In the genomic region with DNA sequence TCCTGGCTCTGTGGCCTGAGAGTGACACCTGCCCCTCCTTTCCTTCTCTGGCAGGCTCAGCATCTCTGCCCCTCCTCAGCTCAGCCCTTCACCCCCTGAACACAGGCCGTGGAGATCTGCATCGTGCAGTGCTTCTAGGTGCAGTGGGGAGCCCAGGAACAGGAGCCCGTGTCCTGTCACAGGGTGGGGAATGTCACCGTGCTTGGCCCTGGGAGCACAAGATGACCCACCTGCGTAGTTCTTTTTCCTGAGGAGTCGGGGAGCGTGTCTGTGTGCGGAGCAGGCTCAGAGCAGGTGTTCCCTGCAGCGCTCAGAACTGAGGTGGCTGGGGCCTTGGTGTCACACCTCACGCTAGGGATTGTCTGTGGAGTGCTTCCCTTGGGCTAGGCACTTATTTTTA, we compare ENCODE assay signal across 9 cellular contexts. TPM values are rescaled to one million over a fixed set of nuclear protein-coding genes. Genes with fewer than 3 reads are reported as not detected.
DNase-seq lines count a peak whose midpoint lies in the region; ATAC-seq and TF ChIP-seq lines count a peak whose summit lies in the region.
"Had no signal": no experiment of that assay in that cellular context is flagged by ENCODE, and none has a peak within 500 bp of the region (broad histone marks: within the 10 kb centered on the region; RNA-seq: fewer than 3 reads in every experiment).

No MANE protein-coding gene starts in this region.

- BruUV-seq in PC-9 (replicated peaks; lab: Mats Ljungman, UMichigan) = no TSS peak

- no peaks in the 10 kb centered on the region for H3K27me3 ChIP-seq in PC-9 (ENCODE audit: insufficient read depth, low read depth)
- H3K27me3 ChIP-seq in endodermal cell (ENCODE audit: control insufficient read depth, insufficient read depth, low read length, poor library complexity, severe bottlenecking) = no peaks in the 10 kb centered on the region

- H3K79me2 ChIP-seq in PC-9 (ENCODE audit: low read depth) = peaks cover 70% of the 10 kb centered on the region

- H3K27me3 Mint-ChIP-seq in activated T-cell treated with anti-CD3 and anti-CD28 coated beads, Interleukin-2, amount 50 U/mL, for 72 hours (ENCODE audit: low read depth) = no peaks in the 10 kb centered on the region
- no peaks in the 10 kb centered on the region for H3K27me3 Mint-ChIP-seq in endodermal cell (ENCODE audit: insufficient read depth)
- no peaks in the 10 kb centered on the region for H3K27me3 Mint-ChIP-seq in stimulated activated naive B cell treated with anti-CD40 and anti-IgM and Interleukin-4, amounts not matched to agents 10 μg/mL and 1 μg/mL and 100 μg/mL, for 72 hours
- H3K27me3 Mint-ChIP-seq: brain had no signal

- H3K9ac ChIP-seq in endodermal cell (ENCODE audit: extremely low read depth, low read length, poor library complexity, severe bottlenecking) = no peak overlapping the region

- WGBS in endodermal cell (ENCODE audit: insufficient coverage in 1 of 2, insufficient read length in 1 of 2), 2 experiments = 89 to 94% methylated on average over 9 to 10 of the region's 10 CpGs

- peaks cover 73% of the 10 kb centered on the region for H3K4me1 Mint-ChIP-seq in activated T-cell treated with anti-CD3 and anti-CD28 coated beads, Interleukin-2, amount 50 U/mL, for 72 hours (ENCODE audit: low read depth)
- H3K4me1 Mint-ChIP-seq in endodermal cell = peaks cover 38% of the 10 kb centered on the region
- peaks cover 74 to 93% of the 10 kb centered on the region in 2 donors for H3K4me1 Mint-ChIP-seq in stimulated activated naive B cell treated with anti-CD40 and anti-IgM and Interleukin-4, amounts not matched to agents 10 μg/mL and 1 μg/mL and 100 μg/mL, for 72 hours

- H3K27ac ChIP-seq in PC-9 (no peak overlapping the region), endodermal cell (ENCODE audit: low read depth, low read length) (no peak overlapping the region)

- no peaks in the 10 kb centered on the region for H3K36me3 Mint-ChIP-seq in activated T-cell treated with anti-CD3 and anti-CD28 coated beads, Interleukin-2, amount 50 U/mL, for 72 hours (ENCODE audit: insufficient read depth in 2 of 2)
- peaks cover 5% of the 10 kb centered on the region for H3K36me3 Mint-ChIP-seq in endodermal cell (ENCODE audit: low read depth)
- peaks cover 32 to 49% of the 10 kb centered on the region in 2 donors for H3K36me3 Mint-ChIP-seq in stimulated activated naive B cell treated with anti-CD40 and anti-IgM and Interleukin-4, amounts not matched to agents 10 μg/mL and 1 μg/mL and 100 μg/mL, for 72 hours
- H3K36me3 Mint-ChIP-seq: brain had no signal

- peak overlapping the region; percentile 73; the same call in 1 of the 2 replicates for H3K4me2 ChIP-seq in PC-9

- H3K4me3 ChIP-seq in PC-9 = no peak overlapping the region
- no peak overlapping the region for H3K4me3 ChIP-seq in endodermal cell (ENCODE audit: low read length)

- no peak for ATAC-seq in activated T-cell treated with anti-CD3 and anti-CD28 coated beads, Interleukin-2, amount 50 U/mL, for 72 hours (replicated peaks in 1 of 2)
- no peak for ATAC-seq in stimulated activated naive B cell treated with anti-CD40 and anti-IgM and Interleukin-4, amounts not matched to agents 10 μg/mL and 1 μg/mL and 100 μg/mL, for 72 hours (replicated peaks)
- ATAC-seq in GM21390 (IDR thresholded peaks at IDR 0.05; ENCODE audit: unreplicated experiment) = no peak

- H3K9me3 ChIP-seq in PC-9 (ENCODE audit: insufficient read depth, low read depth) (no peaks in the 10 kb centered on the region), endodermal cell (ENCODE audit: control insufficient read depth, low read length) (no peaks in the 10 kb centered on the region)

- CTCF ChIA-PET in PC-9 (lab: Charles Lee) = no interaction called here

- H3K4me1 ChIP-seq in PC-9 (replicated peaks; ENCODE audit: insufficient read depth) = peaks cover 28% of the 10 kb centered on the region
- H3K4me1 ChIP-seq in endodermal cell (ENCODE audit: control insufficient read depth, insufficient read depth, low read length) = peaks cover 18% of the 10 kb centered on the region

- H3K36me3 ChIP-seq in PC-9 (ENCODE audit: low read depth) = no peaks in the 10 kb centered on the region
- H3K36me3 ChIP-seq in endodermal cell (ENCODE audit: control insufficient read depth, insufficient read depth, low read length) = no peaks in the 10 kb centered on the region

- H3K27ac Mint-ChIP-seq in activated T-cell treated with anti-CD3 and anti-CD28 coated beads, Interleukin-2, amount 50 U/mL, for 72 hours = peak overlapping the region; percentile 78
- peak overlapping the region; percentile 92 for H3K27ac Mint-ChIP-seq in endodermal cell
- H3K27ac Mint-ChIP-seq in stimulated activated naive B cell treated with anti-CD40 and anti-IgM and Interleukin-4, amounts not matched to agents 10 μg/mL and 1 μg/mL and 100 μg/mL, for 72 hours = peak overlapping the region; percentile 94

- H3K9me3 Mint-ChIP-seq in activated T-cell treated with anti-CD3 and anti-CD28 coated beads, Interleukin-2, amount 50 U/mL, for 72 hours = no peaks in the 10 kb centered on the region
- H3K9me3 Mint-ChIP-seq in endodermal cell = no peaks in the 10 kb centered on the region
- H3K9me3 Mint-ChIP-seq in stimulated activated naive B cell treated with anti-CD40 and anti-IgM and Interleukin-4, amounts not matched to agents 10 μg/mL and 1 μg/mL and 100 μg/mL, for 72 hours = no peaks in the 10 kb centered on the region
- H3K9me3 Mint-ChIP-seq: brain had no signal

- H3F3A ChIP-seq in PC-9 (ENCODE audit: insufficient read depth, low read depth) = peaks cover 20% of the 10 kb centered on the region

- peaks cover 56% of the 10 kb centered on the region for H4K20me1 ChIP-seq in PC-9 (ENCODE audit: insufficient read depth)

- TF ChIP-seq CTCF in PC-9 (conservative IDR thresholded peaks at IDR 0.05) (no peak), endodermal cell (conservative IDR thresholded peaks at IDR 0.05) (no peak)

- intact Hi-C loops in PC-9 (cut with micrococcal nuclease; ENCODE audit: unreplicated experiment) = loop anchor here (5.0 kb wide), 1 partner anchor 211 kb away; no protein-coding TSS in a partner anchor

- H3K4me3 Mint-ChIP-seq in activated T-cell treated with anti-CD3 and anti-CD28 coated beads, Interleukin-2, amount 50 U/mL, for 72 hours = peak overlapping the region; percentile 54 to 71
- no peak overlapping the region for H3K4me3 Mint-ChIP-seq in endodermal cell
- H3K4me3 Mint-ChIP-seq in stimulated activated naive B cell treated with anti-CD40 and anti-IgM and Interleukin-4, amounts not matched to agents 10 μg/mL and 1 μg/mL and 100 μg/mL, for 72 hours = peak overlapping the region; percentile 50 to 66
- H3K4me3 Mint-ChIP-seq: brain had no signal

- no peaks in the 10 kb centered on the region for H3K9me2 ChIP-seq in PC-9 (ENCODE audit: insufficient read depth)

- POLR2A ChIA-PET in PC-9 (lab: Charles Lee; ENCODE audit: unreplicated experiment) = no interaction called here

- no peak for DNase-seq in activated T-cell treated with anti-CD3 and anti-CD28 coated beads, Interleukin-2, amount 50 U/mL, for 72 hours
- DNase-seq in activated T-cell treated with anti-CD3 and anti-CD28 coated beads for 4 hours (no peak), PC-9 (no peak), endodermal cell (no peak), cerebellar cortex (ENCODE audit: low spot score) (no peak)
- DNase-seq in stimulated activated naive B cell treated with anti-CD40 and anti-IgM and Interleukin-4, amounts not matched to agents 10 μg/mL and 1 μg/mL and 100 μg/mL, for 72 hours = no peak
- DNase-seq in stimulated activated CD4-positive, alpha-beta T cell treated with anti-CD3 and anti-CD28 coated beads, Interleukin-15, amount 100 ng/mL, for 24 hours = no peak

- no peak overlapping the region for H2AFZ ChIP-seq in PC-9

RNA-seq across cellular contexts. Expression of gene TBC1D22A, which starts 10.6 kb away (rescaled TPM):
- 10 to 100 TPM; 29.5 to 34.8 TPM for total RNA-seq in activated T-cell treated with anti-CD3 and anti-CD28 coated beads, Interleukin-2, amount 50 U/mL, for 72 hours
- 40.3 and 41.4 TPM in 2 replicates for total RNA-seq in PC-9 (2021)
- total RNA-seq in endodermal cell = 10 to 100 TPM; 21.0 to 27.9 TPM
- polyA plus RNA-seq in endodermal cell (2013, experiment 1 of 2) = 11.4 TPM
- 11.7 TPM for polyA plus RNA-seq in endodermal cell (2013, experiment 2 of 2)

RNA-seq across cellular contexts. Expression of gene CERK, which starts 35.0 kb away (rescaled TPM):
- total RNA-seq in activated T-cell treated with anti-CD3 and anti-CD28 coated beads, Interleukin-2, amount 50 U/mL, for 72 hours = 10 to 100 TPM; 38.6 to 53.1 TPM
- total RNA-seq in PC-9 (2021) = 24.9 and 25.9 TPM in 2 replicates
- total RNA-seq in endodermal cell = 10 to 100 TPM; 54.9 to 57.6 TPM
- 63.5 TPM for polyA plus RNA-seq in endodermal cell (2013, experiment 1 of 2)
- polyA plus RNA-seq in endodermal cell (2013, experiment 2 of 2) = 60.5 TPM
